Comparison of ENCODE assay signal across 8 cellular contexts in genomic region chr6:73388433-73388799, GRCh38. TPM values are rescaled to one million over a fixed set of nuclear protein-coding genes. Genes with fewer than 3 reads are reported as not detected.
DNase-seq lines count a peak whose midpoint lies in the region; ATAC-seq and TF ChIP-seq lines count a peak whose summit lies in the region.

No MANE protein-coding gene starts in this region.

- peaks cover 3% of the 10 kb centered on the region for H3K36me3 Mint-ChIP-seq in activated CD8-positive, alpha-beta T cell treated with anti-CD3 and anti-CD28 coated beads, Interleukin-2, amount 10 ng/mL, durations not matched to agents 7 days and 5 days (ENCODE audit: low read depth)

- no peak for TF ChIP-seq EP300 in upper lobe of left lung (IDR thresholded peaks at IDR 0.05)

- peak overlapping the region in 2 of 4 donors; percentile 71 to 75 for H3K27ac ChIP-seq in upper lobe of left lung

- peak overlapping the region in 3 of 4 donors; percentile 44 to 55 (median 52) for H3K4me3 ChIP-seq in upper lobe of left lung

- TF ChIP-seq CTCF in upper lobe of left lung (IDR thresholded peaks at IDR 0.05): no peak

- no peaks in the 10 kb centered on the region for H3K27me3 ChIP-seq in upper lobe of left lung

- H3K27ac Mint-ChIP-seq in activated CD8-positive, alpha-beta T cell treated with anti-CD3 and anti-CD28 coated beads, Interleukin-2, amount 10 ng/mL, durations not matched to agents 7 days and 5 days: peak overlapping the region; percentile 83

- H3K4me3 Mint-ChIP-seq in activated CD8-positive, alpha-beta T cell treated with anti-CD3 and anti-CD28 coated beads, Interleukin-2, amount 10 ng/mL, durations not matched to agents 7 days and 5 days: peak overlapping the region; percentile 81

- peaks cover 0 to 10% (median 0%) of the 10 kb centered on the region in 4 donors for H3K4me1 ChIP-seq in upper lobe of left lung

- H3K9me3 Mint-ChIP-seq in activated CD8-positive, alpha-beta T cell treated with anti-CD3 and anti-CD28 coated beads, Interleukin-2, amount 10 ng/mL, durations not matched to agents 7 days and 5 days (ENCODE audit: insufficient read depth): no peaks in the 10 kb centered on the region

- H3K27me3 Mint-ChIP-seq in activated CD8-positive, alpha-beta T cell treated with anti-CD3 and anti-CD28 coated beads, Interleukin-2, amount 10 ng/mL, durations not matched to agents 7 days and 5 days (ENCODE audit: low read depth): peaks cover 2% of the 10 kb centered on the region

- no peaks in the 10 kb centered on the region for H3K36me3 ChIP-seq in upper lobe of left lung

- H3K4me1 Mint-ChIP-seq in activated CD8-positive, alpha-beta T cell treated with anti-CD3 and anti-CD28 coated beads, Interleukin-2, amount 10 ng/mL, durations not matched to agents 7 days and 5 days (ENCODE audit: low read depth): peaks cover 36% of the 10 kb centered on the region

- no peak for DNase-seq in activated CD8-positive, alpha-beta T cell treated with anti-CD3 and anti-CD28 coated beads, Interleukin-2, amount 10 ng/mL, durations not matched to agents 7 days and 5 days
- no peak for DNase-seq in left lobe of liver (ENCODE audit: low spot score)
- DNase-seq in upper lobe of left lung: no peak
- DNase-seq in mesenteric fat pad (ENCODE audit: low spot score): no peak
- no peak for DNase-seq in stimulated activated CD4-positive, alpha-beta T cell treated with anti-CD3 and anti-CD28 coated beads, Interleukin-4, amount 100 ng/mL, for 1 hour

- WGBS in upper lobe of left lung, 2 donors: 33 to 49% methylated on average over 4 of the region's 4 CpGs

- ATAC-seq in GM18870 (IDR thresholded peaks at IDR 0.05; ENCODE audit: unreplicated experiment) (peak; percentile 20), HG02852 (IDR thresholded peaks at IDR 0.05; ENCODE audit: unreplicated experiment) (peak; percentile 18), left lobe of liver (peak; percentile 10), upper lobe of left lung (ENCODE audit: low FRiP score in 2 of 2) (peak in 1 of 2 donors; percentile 34), HG02970 (IDR thresholded peaks at IDR 0.05; ENCODE audit: low FRiP score, unreplicated experiment) (no peak)
- ATAC-seq in activated CD8-positive, alpha-beta T cell treated with anti-CD3 and anti-CD28 coated beads, Interleukin-2, amount 10 ng/mL, durations not matched to agents 7 days and 5 days: peak; percentile 10

- H3K9me3 ChIP-seq in upper lobe of left lung: no peaks in the 10 kb centered on the region

- POLR2A ChIA-PET in activated CD8-positive, alpha-beta T cell treated with anti-CD3 and anti-CD28 coated beads, Interleukin-2, amount 10 ng/mL, durations not matched to agents 7 days and 5 days (lab: Charles Lee): interaction anchor here (0.6 to 0.9 kb wide), 3 partner anchors 13 to 197 kb away, joined by 3 to 5 read pairs (median 4); no protein-coding TSS in a partner anchor

- no peak for TF ChIP-seq POLR2A in upper lobe of left lung (IDR thresholded peaks at IDR 0.05)

- CTCF ChIA-PET in activated CD8-positive, alpha-beta T cell treated with anti-CD3 and anti-CD28 coated beads, Interleukin-2, amount 10 ng/mL, durations not matched to agents 7 days and 5 days (lab: Charles Lee): interaction anchor here (0.8 to 2.5 kb wide), 12 partner anchors 10 to 772 kb away, joined by 3 to 18 read pairs (median 4); partner anchors contain the start of gene OOEP

RNA-seq across cellular contexts. Expression of gene DDX43, which starts 6.2 kb away (rescaled TPM):
- total RNA-seq in activated CD8-positive, alpha-beta T cell treated with anti-CD3 and anti-CD28 coated beads, Interleukin-2, amount 10 ng/mL, durations not matched to agents 7 days and 5 days: 1 to 10 TPM in 1 of 2 experiments, under 1 TPM in 1; 0.66 to 1.2 TPM
- total RNA-seq in left lobe of liver: 0.28 TPM
- total RNA-seq in upper lobe of left lung: 1 to 10 TPM in 5 of 6 donors, under 1 TPM in 1; 0.92 to 8.5 (median 1.8) TPM
- total RNA-seq in mesenteric fat pad: 0.32 TPM

RNA-seq across cellular contexts. Expression of gene OOEP, which starts 18.7 kb away (rescaled TPM):
- under 1 TPM; 0.52 to 0.87 TPM for total RNA-seq in activated CD8-positive, alpha-beta T cell treated with anti-CD3 and anti-CD28 coated beads, Interleukin-2, amount 10 ng/mL, durations not matched to agents 7 days and 5 days
- total RNA-seq in left lobe of liver (0.18 TPM), upper lobe of left lung (under 1 TPM in 1 of 6 donors, not detected in 5; 0.43 TPM), mesenteric fat pad (not detected)

RNA-seq across cellular contexts. Expression of gene KHDC3L, which starts 26.0 kb away (rescaled TPM):
- not detected for total RNA-seq in activated CD8-positive, alpha-beta T cell treated with anti-CD3 and anti-CD28 coated beads, Interleukin-2, amount 10 ng/mL, durations not matched to agents 7 days and 5 days
- not detected for total RNA-seq in left lobe of liver
- total RNA-seq in upper lobe of left lung: not detected
- not detected for total RNA-seq in mesenteric fat pad

RNA-seq across cellular contexts. Expression of gene DPPA5, which starts 34.3 kb away (rescaled TPM):
- total RNA-seq in activated CD8-positive, alpha-beta T cell treated with anti-CD3 and anti-CD28 coated beads, Interleukin-2, amount 10 ng/mL, durations not matched to agents 7 days and 5 days: not detected
- not detected for total RNA-seq in left lobe of liver
- total RNA-seq in upper lobe of left lung: not detected
- not detected for total RNA-seq in mesenteric fat pad
